15 cellular contexts compared by ENCODE assay signal in the genomic region with DNA sequence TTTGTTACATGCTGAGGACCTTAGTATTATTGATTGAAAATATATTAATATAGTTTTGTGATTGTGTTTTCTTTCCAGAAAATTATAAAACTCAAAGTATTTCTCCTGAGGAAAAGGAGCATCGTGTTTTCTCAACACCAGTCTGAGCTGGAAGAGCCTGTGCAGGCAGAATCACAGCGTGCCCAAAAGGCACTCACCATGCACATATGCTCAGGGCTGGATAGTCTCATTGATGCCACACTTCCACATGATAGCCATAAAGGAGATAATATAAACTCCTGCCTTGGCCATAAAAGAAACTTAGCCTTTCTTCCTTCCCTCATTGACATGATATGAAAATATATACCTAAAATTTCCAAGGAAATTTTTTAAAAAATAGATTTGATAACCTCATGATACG. TPM values are rescaled to one million over a fixed set of nuclear protein-coding genes. Genes with fewer than 3 reads are reported as not detected.
DNase-seq lines count a peak whose midpoint lies in the region; ATAC-seq and TF ChIP-seq lines count a peak whose summit lies in the region.
"Had no signal": no experiment of that assay in that cellular context is flagged by ENCODE, and none has a peak within 500 bp of the region (broad histone marks: within the 10 kb centered on the region; RNA-seq: fewer than 3 reads in every experiment).

No MANE protein-coding gene starts in this region.

- in situ Hi-C loops in transverse colon (cut with MboI; ENCODE audit: low pct_ligation_motif_present in 1 of 4, low pct_unique_long_range_greater_than_20kb in 1 of 4, low sequenced_read_pairs in 3 of 4): no loop called here

- H3K4me3 Mint-ChIP-seq in activated T-helper 17 cell treated with anti-CD3 and anti-CD28 coated beads, Interleukin-2, amount 50 U/mL, for 72 hours: no peak overlapping the region

- no peak overlapping the region for H3K27ac Mint-ChIP-seq in activated T-helper 17 cell treated with anti-CD3 and anti-CD28 coated beads, Interleukin-2, amount 50 U/mL, for 72 hours

- ATAC-seq in heart right ventricle (peak in 3 of 8 donors; percentile 36 to 61 (median 54)), psoas muscle (no peak)
- no peak for ATAC-seq in activated T-helper 17 cell treated with anti-CD3 and anti-CD28 coated beads, Interleukin-2, amount 50 U/mL, for 72 hours (replicated peaks)
- ATAC-seq: HCT116 had no signal

- no peak for TF ChIP-seq POLR2A in transverse colon (IDR thresholded peaks at IDR 0.05)

- 61 to 70% methylated on average over 3 of the region's 3 CpGs for WGBS in heart right ventricle, 2 donors
- 71 to 78% (median 72%) methylated on average over 3 of the region's 3 CpGs for WGBS in psoas muscle, 3 donors
- WGBS in transverse colon (ENCODE audit: low coverage in 1 of 2), 2 donors: 71 to 73% methylated on average over 1 to 3 of the region's 3 CpGs

- TF ChIP-seq CTCF in heart right ventricle (IDR thresholded peaks at IDR 0.05) (no peak), psoas muscle (IDR thresholded peaks at IDR 0.05) (no peak), transverse colon (IDR thresholded peaks at IDR 0.05) (no peak), GM10266 (IDR thresholded peaks at IDR 0.05; ENCODE audit: control insufficient read depth, insufficient read depth, low read depth, missing control alignments) (no peak)

- peak overlapping the region in 7 of 10 donors; percentile 15 to 82 (median 71) for H3K27ac ChIP-seq in heart right ventricle
- no peak overlapping the region for H3K27ac ChIP-seq in psoas muscle
- H3K27ac ChIP-seq in transverse colon: peak overlapping the region in 3 of 4 donors; percentile 29 to 64 (median 55)
- H3K27ac ChIP-seq: GM23248, PC-9 had no signal

- no peaks in the 10 kb centered on the region for H3K27me3 Mint-ChIP-seq in activated T-helper 17 cell treated with anti-CD3 and anti-CD28 coated beads, Interleukin-2, amount 50 U/mL, for 72 hours

- H3K9me3 ChIP-seq in heart right ventricle (no peaks in the 10 kb centered on the region), psoas muscle (no peaks in the 10 kb centered on the region), transverse colon (no peaks in the 10 kb centered on the region)

- H3K4me1 ChIP-seq in heart right ventricle: peaks cover 0 to 18% (median 0%) of the 10 kb centered on the region in 9 donors
- H3K4me1 ChIP-seq in psoas muscle: no peaks in the 10 kb centered on the region
- H3K4me1 ChIP-seq in transverse colon: peaks cover 0 to 10% (median 0%) of the 10 kb centered on the region in 4 donors

- DNase-seq in cerebellar cortex (ENCODE audit: low spot score): peak; percentile 80
- DNase-seq in heart right ventricle: no peak
- DNase-seq in psoas muscle: no peak
- DNase-seq in transverse colon: no peak
- DNase-seq in stimulated activated CD4-positive, alpha-beta T cell treated with anti-CD3 and anti-CD28 coated beads, Interleukin-4, amount 100 ng/mL, for 1 hour: no peak
- DNase-seq in GM10266 (ENCODE audit: extremely low spot score): no peak
- DNase-seq: COR-L47, DMS53, GM23248, NCI-H1930, NCI-H774, PC-9 had no signal

- H3K36me3 Mint-ChIP-seq in activated T-helper 17 cell treated with anti-CD3 and anti-CD28 coated beads, Interleukin-2, amount 50 U/mL, for 72 hours (ENCODE audit: low read depth): no peaks in the 10 kb centered on the region

- intact Hi-C loops in heart right ventricle (cut with DNase I): loop anchor here in 4 of 10 donors (5.0 to 10.0 kb wide), 6 partner anchors 48 to 238 kb away; no protein-coding TSS in a partner anchor
- intact Hi-C loops in psoas muscle (cut with DNase I): no loop called here
- intact Hi-C loops in transverse colon (cut with DNase I; ENCODE audit: low total_unique reads): no loop called here

- TF ChIP-seq EP300 in transverse colon (IDR thresholded peaks at IDR 0.05; ENCODE audit: low read depth): no peak

- H3K27me3 ChIP-seq in heart right ventricle: no peaks in the 10 kb centered on the region
- no peaks in the 10 kb centered on the region for H3K27me3 ChIP-seq in psoas muscle (ENCODE audit: insufficient read depth in 3 of 3, low read length in 2 of 3)
- no peaks in the 10 kb centered on the region for H3K27me3 ChIP-seq in transverse colon

- H3K4me1 Mint-ChIP-seq in activated T-helper 17 cell treated with anti-CD3 and anti-CD28 coated beads, Interleukin-2, amount 50 U/mL, for 72 hours: no peaks in the 10 kb centered on the region

- H3K36me3 ChIP-seq in heart right ventricle (no peaks in the 10 kb centered on the region), psoas muscle (ENCODE audit: insufficient read depth in 1 of 2, low read depth in 1 of 2) (no peaks in the 10 kb centered on the region), transverse colon (no peaks in the 10 kb centered on the region)

- H3K9me3 Mint-ChIP-seq in activated T-helper 17 cell treated with anti-CD3 and anti-CD28 coated beads, Interleukin-2, amount 50 U/mL, for 72 hours: no peaks in the 10 kb centered on the region

- peak overlapping the region in 8 of 10 donors; percentile 3 to 61 (median 52) for H3K4me3 ChIP-seq in heart right ventricle
- H3K4me3 ChIP-seq in psoas muscle: peak overlapping the region; percentile 55
- H3K4me3 ChIP-seq in transverse colon: peak overlapping the region in 1 of 4 donors; percentile 19
- H3K4me3 ChIP-seq: GM23248, PC-9 had no signal

RNA-seq across cellular contexts. Expression of a gene that starts 4.0 kb away (rescaled TPM):
- total RNA-seq in heart right ventricle: 10 to 100 TPM in 9 of 10 donors, 1 to 10 TPM in 1; 5.8 to 66.7 (median 17.2) TPM
- 1 to 10 TPM; 3.6 to 4.9 TPM for polyA plus RNA-seq in heart right ventricle
- 1 to 10 TPM; 1.5 to 4.2 (median 2.0) TPM for total RNA-seq in psoas muscle
- polyA plus RNA-seq in psoas muscle: 1 to 10 TPM in 2 of 3 donors, under 1 TPM in 1; 0.92 to 2.1 (median 1.5) TPM
- total RNA-seq in transverse colon: 1 to 10 TPM in 3 of 4 donors, under 1 TPM in 1; 0.75 to 8.1 (median 3.8) TPM
- total RNA-seq in activated T-helper 17 cell treated with anti-CD3 and anti-CD28 coated beads, Interleukin-2, amount 50 U/mL, for 72 hours: not detected
- total RNA-seq: SK-MEL-5 had no signal
